Comparison of ENCODE assay signal across 1 cellular context in genomic region chr11:62572431-62572830, GRCh38.
TF ChIP-seq lines count a peak whose summit lies in the region.

No MANE protein-coding gene starts in this region.

TF ChIP-seq in H1, 55 proteins besides CTCF, POLR2A, EP300 and RAD21:
- TF ChIP-seq CTBP2 (IDR thresholded peaks at IDR 0.05; ENCODE audit: borderline replicate concordance, insufficient read depth, insufficient read length, low read length), result no peak
- no peak for TF ChIP-seq ASH2L (IDR thresholded peaks at IDR 0.05; ENCODE audit: low read length)
- no peak for TF ChIP-seq CHD1 (IDR thresholded peaks at IDR 0.05; ENCODE audit: low read depth, low read length)
- TF ChIP-seq MAX (IDR thresholded peaks at IDR 0.05), result no peak
- TF ChIP-seq BCL11A (IDR thresholded peaks at IDR 0.05; ENCODE audit: low read depth in 2 of 2, low read length in 2 of 2), result no peak
- TF ChIP-seq RNF2 (IDR thresholded peaks at IDR 0.05; ENCODE audit: borderline replicate concordance, low read depth, low read length, missing control alignments, poor library complexity, severe bottlenecking), result no peak
- TF ChIP-seq, protein P1, sequence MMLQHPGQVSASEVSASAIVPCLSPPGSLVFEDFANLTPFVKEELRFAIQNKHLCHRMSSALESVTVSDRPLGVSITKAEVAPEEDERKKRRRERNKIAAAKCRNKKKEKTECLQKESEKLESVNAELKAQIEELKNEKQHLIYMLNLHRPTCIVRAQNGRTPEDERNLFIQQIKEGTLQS (IDR thresholded peaks at IDR 0.05; ENCODE audit: insufficient read depth, low read depth, low read length), result no peak
- no peak for TF ChIP-seq SIRT6 (IDR thresholded peaks at IDR 0.05; ENCODE audit: low read length)
- TF ChIP-seq JUN (IDR thresholded peaks at IDR 0.05; ENCODE audit: low read depth, low read length), result no peak
- no peak for TF ChIP-seq E2F6 (IDR thresholded peaks at IDR 0.05)
- TF ChIP-seq NRF1 (IDR thresholded peaks at IDR 0.05; ENCODE audit: low read depth, low read length), result no peak
- TF ChIP-seq SIN3A (conservative IDR thresholded peaks at IDR 0.05 in 1 of 2, IDR thresholded peaks at IDR 0.05 in 1 of 2; ENCODE audit: low read depth in 1 of 2, low read length in 2 of 2), result no peak
